ENCODE assay signal across 1 cellular context in genomic region chr6:40039042-40039441, GRCh38.
TF ChIP-seq lines count a peak whose summit lies in the region.

No MANE protein-coding gene starts in this region.

TF ChIP-seq in GM23338, 12 proteins besides CTCF, POLR2A, EP300 and RAD21 (continued from another document):
- TF ChIP-seq ZNF462 (CRISPR knock-in tag; IDR thresholded peaks at IDR 0.05), result no peak
- TF ChIP-seq NANOG (IDR thresholded peaks at IDR 0.05; ENCODE audit: borderline replicate concordance), result no peak
